ENCODE assay signal across 13 cellular contexts in genomic region chr11:114219559-114220349, GRCh38.
DNase-seq lines count a peak whose midpoint lies in the region; ATAC-seq and TF ChIP-seq lines count a peak whose summit lies in the region.
"Had no signal": no experiment of that assay in that cellular context is flagged by ENCODE, and none has a peak within 500 bp of the region (broad histone marks: within the 10 kb centered on the region; RNA-seq: fewer than 3 reads in every experiment).

No MANE protein-coding gene starts in this region.

- no peak overlapping the region for H3K4me3 Mint-ChIP-seq in progenitor cell of endocrine pancreas (ENCODE audit: low read depth)
- H3K4me3 Mint-ChIP-seq in stimulated activated naive CD8-positive, alpha-beta T cell treated with anti-CD3 and anti-CD28 coated beads, Interleukin-15, amount 100 ng/mL, for 72 hours = no peak overlapping the region
- H3K4me3 Mint-ChIP-seq: CD4-positive, alpha-beta T cell; nephron had no signal

- intact Hi-C loops in adrenal gland (cut with DNase I) (no loop called here), Right ventricle myocardium superior (cut with DNase I) (no loop called here)

- H3K27ac Mint-ChIP-seq in progenitor cell of endocrine pancreas = peak overlapping the region; percentile 88
- H3K27ac Mint-ChIP-seq in stimulated activated naive CD8-positive, alpha-beta T cell treated with anti-CD3 and anti-CD28 coated beads, Interleukin-15, amount 100 ng/mL, for 72 hours = peak overlapping the region in 1 of 2 donors; percentile 2
- H3K27ac Mint-ChIP-seq: CD4-positive, alpha-beta T cell; nephron had no signal

- in situ Hi-C loops in G401 (cut with HindIII; ENCODE audit: low sequenced_read_pairs) = no loop called here

- H3K36me3 ChIP-seq in adrenal gland (replicated peaks in 1 of 2) (peaks cover 0 to 8% of the 10 kb centered on the region in 2 donors), SJCRH30 (no peaks in the 10 kb centered on the region)

- TF ChIP-seq CTCF in adrenal gland (IDR thresholded peaks at IDR 0.05) (no peak), progenitor cell of endocrine pancreas (IDR thresholded peaks at IDR 0.05; ENCODE audit: unreplicated experiment) (no peak)

- 21 to 33% (median 26%) methylated on average over 6 of the region's 6 CpGs for WGBS in adrenal gland, 4 donors

- H3K27ac ChIP-seq in adrenal gland (peak overlapping the region; percentile 15 to 81 (median 70)), SJCRH30 (no peak overlapping the region)

- H3K27me3 ChIP-seq in adrenal gland (no peaks in the 10 kb centered on the region), SJCRH30 (no peaks in the 10 kb centered on the region; the same call in 1 of the 2 replicates)

- peak; percentile 26 for ATAC-seq in Right ventricle myocardium superior (ENCODE audit: poor library complexity)
- no peak for ATAC-seq in stimulated activated naive CD8-positive, alpha-beta T cell treated with anti-CD3 and anti-CD28 coated beads, Interleukin-15, amount 100 ng/mL, for 72 hours

- H3K9me3 ChIP-seq in adrenal gland (replicated peaks in 1 of 3) (no peaks in the 10 kb centered on the region), SJCRH30 (replicated peaks) (no peaks in the 10 kb centered on the region)

- peak in 1 of 2 donors; percentile 68 for TF ChIP-seq POLR2A in adrenal gland (IDR thresholded peaks at IDR 0.05)

- no peaks in the 10 kb centered on the region for H3K9me3 Mint-ChIP-seq in progenitor cell of endocrine pancreas (ENCODE audit: low read depth)
- H3K9me3 Mint-ChIP-seq in stimulated activated naive CD8-positive, alpha-beta T cell treated with anti-CD3 and anti-CD28 coated beads, Interleukin-15, amount 100 ng/mL, for 72 hours = no peaks in the 10 kb centered on the region
- H3K9me3 Mint-ChIP-seq: CD4-positive, alpha-beta T cell; nephron had no signal

- H3K4me3 ChIP-seq in adrenal gland = no peak overlapping the region
- H3K4me3 ChIP-seq in SJCRH30 = no peak overlapping the region

- H3K27me3 Mint-ChIP-seq in progenitor cell of endocrine pancreas = no peaks in the 10 kb centered on the region
- H3K27me3 Mint-ChIP-seq in stimulated activated naive CD8-positive, alpha-beta T cell treated with anti-CD3 and anti-CD28 coated beads, Interleukin-15, amount 100 ng/mL, for 72 hours = no peaks in the 10 kb centered on the region
- H3K27me3 Mint-ChIP-seq: CD4-positive, alpha-beta T cell had no signal

- DNase-seq in G401 (ENCODE audit: low spot score) (peak; percentile 29), adrenal gland (peak; percentile 52 to 85 (median 77)), Right ventricle myocardium superior (no peak), progenitor cell of endocrine pancreas (ENCODE audit: low spot score, unreplicated experiment) (no peak), SJCRH30 (no peak), H4 (ENCODE audit: low spot score) (no peak), AG08395 (ENCODE audit: low spot score) (no peak)
- DNase-seq in stimulated activated naive CD8-positive, alpha-beta T cell treated with anti-CD3 and anti-CD28 coated beads, Interleukin-15, amount 100 ng/mL, for 72 hours = no peak
- DNase-seq: activated CD4-positive, alpha-beta T cell treated with anti-CD3 and anti-CD28 coated beads, Interleukin-2, amount 50 U/mL, for 1 hour; CD4-positive, alpha-beta T cell; NCI-H187; SHP77 had no signal

- no peaks in the 10 kb centered on the region for H3K36me3 Mint-ChIP-seq in progenitor cell of endocrine pancreas (ENCODE audit: insufficient read depth)

- H3K4me1 ChIP-seq in adrenal gland (replicated peaks in 1 of 2) (peaks cover 31 to 57% of the 10 kb centered on the region in 2 donors), SJCRH30 (no peaks in the 10 kb centered on the region)

- H3K4me1 Mint-ChIP-seq in progenitor cell of endocrine pancreas (ENCODE audit: low read depth) = peaks cover 47% of the 10 kb centered on the region
- H3K4me1 Mint-ChIP-seq in stimulated activated naive CD8-positive, alpha-beta T cell treated with anti-CD3 and anti-CD28 coated beads, Interleukin-15, amount 100 ng/mL, for 72 hours = peaks cover 13% of the 10 kb centered on the region

Comparison
In these comparisons a context has a peak if more than half of its experiments do, and no peak if none do; other contexts are left out.
1. DNase-seq: peak in G401 (single experiment) and adrenal gland (7 of 7); none in Right ventricle myocardium superior (single experiment), progenitor cell of endocrine pancreas (single experiment), SJCRH30 (0 of 2), stimulated activated naive CD8-positive, alpha-beta T cell treated with anti-CD3 and anti-CD28 coated beads, Interleukin-15, amount 100 ng/mL, for 72 hours (0 of 2), H4 (single experiment) and AG08395 (single experiment).